ENCODE assay signal across 25 cellular contexts in genomic region chrX:84155938-84156337, GRCh38.
"Had no signal": no experiment of that assay in that cellular context is flagged by ENCODE, and none has a peak within 500 bp of the region (broad histone marks: within the 10 kb centered on the region; RNA-seq: fewer than 3 reads in every experiment).

No MANE protein-coding gene starts in this region.

- H3K36me3 ChIP-seq: brain microvascular endothelial cell, colonic mucosa, left ventricle myocardium inferior, neural progenitor cell, sigmoid colon, spleen, thyroid gland, upper lobe of right lung had no signal

- DNase-seq: activated B cell treated with CpG ODN at 0.5 μM for 24 hours; activated CD4-positive, alpha-beta memory T cell treated with anti-CD3 and anti-CD28 coated beads for 36 hours; activated CD4-positive, alpha-beta T cell treated with anti-CD3 and anti-CD28 coated beads for 48 hours; activated effector memory CD4-positive, alpha-beta T cell treated with Interleukin-2 at 50 U/mL for 16 hours; activated naive CD4-positive, alpha-beta T cell treated with anti-CD3 and anti-CD28 coated beads for 36 hours; activated naive CD8-positive, alpha-beta T cell treated with anti-CD3 and anti-CD28 coated beads, Interleukin-2, amount 10 ng/mL, durations not matched to agents 7 days and 5 days; activated T-cell treated with anti-CD3 and anti-CD28 coated beads, Interleukin-2, amount 50 U/mL, for 48 hours; aorta; brain microvascular endothelial cell; colonic mucosa; dorsolateral prefrontal cortex; foreskin keratinocyte; kidney glomerular epithelial cell; left ventricle myocardium inferior; naive thymus-derived CD8-positive, alpha-beta T cell; retina; sigmoid colon; spleen; stimulated activated CD4-positive, alpha-beta T cell treated with anti-CD3 and anti-CD28 coated beads, Interleukin-4, amount 100 ng/mL, for 4 hours; stimulated activated naive CD8-positive, alpha-beta T cell treated with anti-CD3 and anti-CD28 coated beads, Interleukin-15, Interleukin-2, amounts not matched to agents 100 U/mL and 50 U/mL, for 24 hours; SW 1271; T-helper 17 cell; thyroid gland; upper lobe of right lung had no signal

- H3K9me3 ChIP-seq: colonic mucosa, left ventricle myocardium inferior, sigmoid colon, spleen, thyroid gland, upper lobe of right lung had no signal

- H3K4me1 ChIP-seq: colonic mucosa, left ventricle myocardium inferior, neural progenitor cell, sigmoid colon, spleen, thyroid gland, upper lobe of right lung had no signal

- H2AFZ ChIP-seq: neural progenitor cell had no signal

- H3K4me2 ChIP-seq: neural progenitor cell had no signal

- H3K27me3 ChIP-seq: brain microvascular endothelial cell, colonic mucosa, foreskin keratinocyte, neural progenitor cell, sigmoid colon, spleen, thyroid gland, upper lobe of right lung had no signal

- H3K27ac ChIP-seq: brain microvascular endothelial cell, colonic mucosa, dorsolateral prefrontal cortex, foreskin keratinocyte, left ventricle myocardium inferior, neural progenitor cell, sigmoid colon, spleen, thyroid gland, upper lobe of right lung had no signal

- ATAC-seq: foreskin keratinocyte; naive thymus-derived CD8-positive, alpha-beta T cell; stimulated activated naive CD8-positive, alpha-beta T cell treated with anti-CD3 and anti-CD28 coated beads, Interleukin-15, Interleukin-2, amounts not matched to agents 100 U/mL and 50 U/mL, for 24 hours; T-helper 17 cell; upper lobe of right lung had no signal

- H3K9ac ChIP-seq: neural progenitor cell had no signal

- H3K4me3 ChIP-seq: colonic mucosa, dorsolateral prefrontal cortex, left ventricle myocardium inferior, neural progenitor cell, sigmoid colon, spleen, thyroid gland, upper lobe of right lung had no signal
